ENCODE assay signal across 14 cellular contexts in genomic region chr15:65922621-65923020, GRCh38. TPM values are rescaled to one million over a fixed set of nuclear protein-coding genes. Genes with fewer than 3 reads are reported as not detected.
DNase-seq lines count a peak whose midpoint lies in the region; ATAC-seq and TF ChIP-seq lines count a peak whose summit lies in the region.
"Had no signal": no experiment of that assay in that cellular context is flagged by ENCODE, and none has a peak within 500 bp of the region (broad histone marks: within the 10 kb centered on the region; RNA-seq: fewer than 3 reads in every experiment).

No MANE protein-coding gene starts in this region.

- no peak overlapping the region for H3K56ac ChIP-seq in H9 (ENCODE audit: insufficient read length, low read depth, low read length)

- H3K4me3 Mint-ChIP-seq in H9, result no peak overlapping the region
- no peak overlapping the region for H3K4me3 Mint-ChIP-seq in central memory CD8-positive, alpha-beta T cell
- no peak overlapping the region for H3K4me3 Mint-ChIP-seq in stimulated activated effector memory CD8-positive, alpha-beta T cell treated with anti-CD3 and anti-CD28 coated beads, Interleukin-12 subunit alpha, Interleukin-12 subunit beta, amount 100 ng/mL, for 72 hours
- no peak overlapping the region for H3K4me3 Mint-ChIP-seq in naive thymus-derived CD8-positive, alpha-beta T cell
- no peak overlapping the region for H3K4me3 Mint-ChIP-seq in osteocyte (ENCODE audit: unreplicated experiment)
- H3K4me3 Mint-ChIP-seq: CD4-positive, alpha-beta T cell; GM23338; HFFc6 had no signal

- TF ChIP-seq CTCF in H9 (conservative IDR thresholded peaks at IDR 0.05), result no peak
- TF ChIP-seq CTCF in osteocyte (IDR thresholded peaks at IDR 0.05), result no peak

- H3K4me2 ChIP-seq in H9 (ENCODE audit: insufficient read depth, insufficient read length, low read length), result no peak overlapping the region
- H3K4me2 ChIP-seq: GM23338 had no signal

- no peak overlapping the region for H4K8ac ChIP-seq in H9 (replicated peaks; ENCODE audit: insufficient read length, low read depth, low read length)

- H4K5ac ChIP-seq in H9 (ENCODE audit: insufficient read length, low read depth, low read length), result no peak overlapping the region

- no peak overlapping the region for H3K14ac ChIP-seq in H9 (ENCODE audit: insufficient read depth, low read length)

- no peak overlapping the region for H2BK120ac ChIP-seq in H9 (ENCODE audit: low read depth, low read length, poor library complexity, severe bottlenecking)

- no peak overlapping the region for H2BK15ac ChIP-seq in H9 (ENCODE audit: low read depth, low read length)

- no peak overlapping the region for H3K27ac ChIP-seq in H9 (ENCODE audit: insufficient read length, low read depth, low read length)
- H3K27ac ChIP-seq: C4-2B had no signal

- POLR2A ChIA-PET in naive thymus-derived CD8-positive, alpha-beta T cell (lab: Charles Lee), result no interaction called here

- no peak overlapping the region for H2AFZ ChIP-seq in H9 (ENCODE audit: low read length)
- H2AFZ ChIP-seq: GM23338 had no signal

- ATAC-seq in central memory CD8-positive, alpha-beta T cell (replicated peaks; ENCODE audit: extremely low read depth, poor library complexity, severe bottlenecking), result no peak
- no peak for ATAC-seq in stimulated activated effector memory CD8-positive, alpha-beta T cell treated with anti-CD3 and anti-CD28 coated beads, Interleukin-12 subunit alpha, Interleukin-12 subunit beta, amount 100 ng/mL, for 72 hours
- ATAC-seq in naive thymus-derived CD8-positive, alpha-beta T cell, result no peak
- no peak for ATAC-seq in HG03097 (IDR thresholded peaks at IDR 0.05; ENCODE audit: low FRiP score, unreplicated experiment)
- ATAC-seq: GM23338, HCT116 had no signal

- no peaks in the 10 kb centered on the region for H3K9me3 ChIP-seq in H9 (ENCODE audit: control insufficient read depth, low read depth, low read length)
- H3K9me3 ChIP-seq: Caco-2 had no signal

- H3K79me1 ChIP-seq in H9 (ENCODE audit: insufficient read depth, low read depth, low read length, poor library complexity, severe bottlenecking), result no peaks in the 10 kb centered on the region

- H2BK20ac ChIP-seq in H9 (ENCODE audit: low read depth, low read length, poor library complexity, severe bottlenecking), result no peak overlapping the region

- peaks cover 2% of the 10 kb centered on the region; the same call in 1 of the 2 replicates for H3K4me1 ChIP-seq in H9 (ENCODE audit: insufficient read depth, low read length)
- H3K4me1 ChIP-seq: Caco-2 had no signal

- H3K27me3 Mint-ChIP-seq in H9 (ENCODE audit: low read depth) (no peaks in the 10 kb centered on the region), osteocyte (ENCODE audit: unreplicated experiment) (no peaks in the 10 kb centered on the region)
- no peaks in the 10 kb centered on the region for H3K27me3 Mint-ChIP-seq in central memory CD8-positive, alpha-beta T cell
- H3K27me3 Mint-ChIP-seq in naive thymus-derived CD8-positive, alpha-beta T cell, result no peaks in the 10 kb centered on the region
- H3K27me3 Mint-ChIP-seq: CD4-positive, alpha-beta T cell had no signal

- H3K36me3 Mint-ChIP-seq in H9 (ENCODE audit: insufficient read depth in 1 of 3, low read depth in 3 of 3) (no peaks in the 10 kb centered on the region), osteocyte (ENCODE audit: unreplicated experiment) (peaks cover 6% of the 10 kb centered on the region)
- no peaks in the 10 kb centered on the region for H3K36me3 Mint-ChIP-seq in central memory CD8-positive, alpha-beta T cell (ENCODE audit: insufficient read depth)
- no peaks in the 10 kb centered on the region for H3K36me3 Mint-ChIP-seq in stimulated activated effector memory CD8-positive, alpha-beta T cell treated with anti-CD3 and anti-CD28 coated beads, Interleukin-12 subunit alpha, Interleukin-12 subunit beta, amount 100 ng/mL, for 72 hours
- no peaks in the 10 kb centered on the region for H3K36me3 Mint-ChIP-seq in naive thymus-derived CD8-positive, alpha-beta T cell

- H3K4me1 Mint-ChIP-seq in H9 (peaks cover 25 to 34% of the 10 kb centered on the region in 2 experiments), osteocyte (ENCODE audit: unreplicated experiment) (no peaks in the 10 kb centered on the region)
- H3K4me1 Mint-ChIP-seq in central memory CD8-positive, alpha-beta T cell, result peaks cover 1% of the 10 kb centered on the region
- H3K4me1 Mint-ChIP-seq in stimulated activated effector memory CD8-positive, alpha-beta T cell treated with anti-CD3 and anti-CD28 coated beads, Interleukin-12 subunit alpha, Interleukin-12 subunit beta, amount 100 ng/mL, for 72 hours, result peaks cover 16% of the 10 kb centered on the region
- H3K4me1 Mint-ChIP-seq in naive thymus-derived CD8-positive, alpha-beta T cell, result peaks cover 0 to 26% (median 0%) of the 10 kb centered on the region in 4 donors

- H2AK5ac ChIP-seq in H9 (ENCODE audit: insufficient read length, low read length), result no peak overlapping the region

- H3K23me2 ChIP-seq in H9 (ENCODE audit: insufficient read length, low read depth, low read length, poor library complexity, severe bottlenecking), result no peaks in the 10 kb centered on the region

- no peak overlapping the region for H3T11ph ChIP-seq in H9 (ENCODE audit: low read length)

- no peak overlapping the region for H3K23ac ChIP-seq in H9 (ENCODE audit: insufficient read length, low read depth, low read length)

- DNase-seq in H9, result no peak
- peak; percentile 28 for DNase-seq in NCI-H82 treated with DMSO at 0.1 percent for 48 hours (lab: John Stamatoyannopoulos, UW; ENCODE audit: unreplicated experiment)
- DNase-seq in central memory CD8-positive, alpha-beta T cell (ENCODE audit: low spot score in 2 of 2), result no peak
- no peak for DNase-seq in stimulated activated effector memory CD8-positive, alpha-beta T cell treated with anti-CD3 and anti-CD28 coated beads, Interleukin-12 subunit alpha, Interleukin-12 subunit beta, amount 100 ng/mL, for 72 hours (ENCODE audit: low spot score in 2 of 2)
- DNase-seq in naive thymus-derived CD8-positive, alpha-beta T cell, result no peak
- no peak for DNase-seq in osteocyte (ENCODE audit: extremely low spot score, unreplicated experiment)
- DNase-seq: ACHN; Caco-2; CD4-positive, alpha-beta T cell; HFFc6 had no signal

- no peaks in the 10 kb centered on the region for H4K20me1 ChIP-seq in H9 (ENCODE audit: control insufficient read depth, insufficient read depth, insufficient read length)

- no peak overlapping the region for H2BK12ac ChIP-seq in H9 (ENCODE audit: insufficient read length, low read depth, low read length)

- H3K9me3 Mint-ChIP-seq in H9, result no peaks in the 10 kb centered on the region
- no peaks in the 10 kb centered on the region for H3K9me3 Mint-ChIP-seq in central memory CD8-positive, alpha-beta T cell
- no peaks in the 10 kb centered on the region for H3K9me3 Mint-ChIP-seq in stimulated activated effector memory CD8-positive, alpha-beta T cell treated with anti-CD3 and anti-CD28 coated beads, Interleukin-12 subunit alpha, Interleukin-12 subunit beta, amount 100 ng/mL, for 72 hours
- H3K9me3 Mint-ChIP-seq in naive thymus-derived CD8-positive, alpha-beta T cell, result no peaks in the 10 kb centered on the region
- no peaks in the 10 kb centered on the region for H3K9me3 Mint-ChIP-seq in osteocyte (ENCODE audit: unreplicated experiment)
- H3K9me3 Mint-ChIP-seq: CD4-positive, alpha-beta T cell; GM23338; HFFc6 had no signal

- no CpG with 5 or more reads among the region's 7 CpGs for WGBS in H9 (ENCODE audit: extremely low coverage, insufficient read length, low lambda C conversion rate)

- no peak overlapping the region for H4K91ac ChIP-seq in H9 (ENCODE audit: insufficient read length, low read depth, low read length)

- no peaks in the 10 kb centered on the region for H3K79me2 ChIP-seq in H9 (ENCODE audit: insufficient read depth, low read length)

- no peak overlapping the region for H3K18ac ChIP-seq in H9 (ENCODE audit: insufficient read length, low read depth, low read length)

- no peak overlapping the region for H2BK5ac ChIP-seq in H9 (ENCODE audit: insufficient read length, low read length)

- H3K4ac ChIP-seq in H9 (ENCODE audit: low read depth, low read length), result no peak overlapping the region

- H3K27ac Mint-ChIP-seq in H9 (peak overlapping the region in 2 of 3 experiments; percentile 27 to 54; a peak in 3 of 7 replicates), osteocyte (ENCODE audit: unreplicated experiment) (no peak overlapping the region)
- H3K27ac Mint-ChIP-seq in central memory CD8-positive, alpha-beta T cell (ENCODE audit: low read depth), result peak overlapping the region; percentile 16
- H3K27ac Mint-ChIP-seq in stimulated activated effector memory CD8-positive, alpha-beta T cell treated with anti-CD3 and anti-CD28 coated beads, Interleukin-12 subunit alpha, Interleukin-12 subunit beta, amount 100 ng/mL, for 72 hours, result peak overlapping the region; percentile 4
- no peak overlapping the region for H3K27ac Mint-ChIP-seq in naive thymus-derived CD8-positive, alpha-beta T cell
- H3K27ac Mint-ChIP-seq: CD4-positive, alpha-beta T cell; GM23338; HFFc6 had no signal

- no peak overlapping the region for H3K9ac ChIP-seq in H9 (ENCODE audit: extremely low read depth, insufficient read length, low read length)

- no peaks in the 10 kb centered on the region for H3K27me3 ChIP-seq in H9 (ENCODE audit: insufficient read depth, low read length)

RNA-seq across cellular contexts. Expression of gene RAB11A, which starts 53.3 kb away (rescaled TPM):
- total RNA-seq in H9 (2021) (217 and 224 TPM in 2 replicates), osteocyte (317 and 321 TPM in 2 replicates)
- 10 to 100 TPM; 75.9 to 76.9 TPM for total RNA-seq in naive thymus-derived CD8-positive, alpha-beta T cell
- polyA plus RNA-seq in naive thymus-derived CD8-positive, alpha-beta T cell, result 100 to 1,000 TPM; 186 to 204 (median 186) TPM

Comparison
In these comparisons a context has a peak if more than half of its experiments do, and no peak if none do; other contexts are left out.
1. H3K27ac Mint-ChIP-seq: peak in H9 (2 of 3), central memory CD8-positive, alpha-beta T cell (single experiment) and stimulated activated effector memory CD8-positive, alpha-beta T cell treated with anti-CD3 and anti-CD28 coated beads, Interleukin-12 subunit alpha, Interleukin-12 subunit beta, amount 100 ng/mL, for 72 hours (single experiment); none in naive thymus-derived CD8-positive, alpha-beta T cell (0 of 10) and osteocyte (single experiment).